In the genomic region with DNA sequence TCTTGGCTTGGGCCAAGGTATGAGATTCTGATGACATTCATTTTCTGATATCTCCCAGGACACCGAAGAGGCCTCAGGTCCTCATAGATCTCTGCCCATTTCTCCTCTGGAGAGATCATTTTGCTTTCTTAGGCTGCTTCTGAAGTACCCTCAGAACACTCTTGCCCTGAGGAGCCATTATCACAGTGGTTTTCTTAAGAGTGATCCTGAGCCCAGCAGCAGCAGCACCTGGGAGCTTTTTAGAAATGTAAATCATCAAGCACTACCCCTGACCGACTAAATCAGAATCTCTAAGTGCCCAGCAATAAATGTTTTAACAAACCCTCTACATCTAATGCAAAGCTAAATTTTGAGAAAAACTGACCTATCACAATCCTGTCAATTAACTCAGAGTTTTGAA, we compare ENCODE assay signal across 19 cellular contexts.
"Had no signal": no experiment of that assay in that cellular context is flagged by ENCODE, and none has a peak within 500 bp of the region (broad histone marks: within the 10 kb centered on the region; RNA-seq: fewer than 3 reads in every experiment).

No MANE protein-coding gene starts in this region.

- FAIRE-seq: endothelial cell of umbilical vein had no signal

- H3K4me3 ChIP-seq: colonic mucosa, lung, sigmoid colon, skin epidermis had no signal

- ATAC-seq: foreskin keratinocyte, left colon, left ventricle myocardium superior had no signal

- H3K27me3 ChIP-seq: colonic mucosa, foreskin keratinocyte, neutrophil, sigmoid colon had no signal

- H3K4me1 Mint-ChIP-seq: naive B cell had no signal

- H3K4me1 ChIP-seq: colonic mucosa, foreskin keratinocyte, sigmoid colon had no signal

- H3K27ac ChIP-seq: colonic mucosa, foreskin keratinocyte, neutrophil, sigmoid colon, skin epidermis had no signal

- H3K4me3 Mint-ChIP-seq: naive B cell, nephron progenitor cell had no signal

- H3K27ac Mint-ChIP-seq: nephron progenitor cell had no signal

- H3K36me3 Mint-ChIP-seq: naive B cell had no signal

- H3K36me3 ChIP-seq: colonic mucosa, neutrophil, sigmoid colon had no signal

- DNase-seq: colonic mucosa; dermis blood vessel endothelial cell; erythroblast; foreskin keratinocyte; left colon; left ventricle myocardium superior; mesenchymal stem cell; naive B cell; nephron progenitor cell; posterior cingulate gyrus; sigmoid colon; stimulated activated CD4-positive, alpha-beta T cell treated with anti-CD3 and anti-CD28 coated beads, Interleukin-12 subunit alpha, Interleukin-12 subunit beta, amount 100 ng/mL, for 4 hours; stimulated activated CD4-positive, alpha-beta T cell treated with anti-CD3 and anti-CD28 coated beads, Interleukin-2, amount 100 ng/mL, for 48 hours; stimulated activated naive CD4-positive, alpha-beta T cell treated with Interleukin-2 at 50 U/mL for 16 hours; trophoblast cell had no signal

- H3K9me3 Mint-ChIP-seq: naive B cell had no signal

- H3K9me3 ChIP-seq: colonic mucosa, neutrophil, sigmoid colon had no signal
